8 cellular contexts compared by ENCODE assay signal in the genomic region with DNA sequence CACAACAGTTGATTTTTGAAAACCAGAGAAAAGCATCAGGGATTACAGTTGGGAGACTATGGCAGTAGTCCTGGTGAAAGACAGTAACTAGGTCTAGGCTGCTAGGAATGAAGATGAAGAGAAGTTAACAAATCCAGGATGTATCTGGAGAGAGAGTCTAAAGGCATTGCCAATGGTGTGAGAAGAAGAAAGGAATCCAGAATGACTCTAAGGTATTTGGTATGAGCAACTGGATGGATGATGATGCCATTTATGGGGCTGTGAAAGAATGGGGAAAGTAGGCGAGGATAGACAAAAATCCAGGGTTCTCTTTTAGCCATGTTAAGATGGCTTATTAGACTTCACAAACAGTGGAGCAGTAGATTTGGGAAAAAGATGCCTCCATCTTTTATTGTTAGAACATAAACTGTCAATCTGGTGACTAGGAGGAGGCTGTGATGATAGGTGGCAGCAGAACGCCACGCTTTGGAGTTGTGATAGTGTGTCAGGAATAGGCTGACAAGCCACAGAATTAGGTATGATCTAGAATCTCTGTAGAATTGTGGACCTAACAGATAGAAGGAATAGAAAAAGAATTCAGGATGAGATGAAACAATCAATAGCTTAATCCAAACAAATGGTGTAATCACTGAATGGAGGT.
DNase-seq lines count a peak whose midpoint lies in the region; ATAC-seq, FAIRE-seq and TF ChIP-seq lines count a peak whose summit lies in the region.

No MANE protein-coding gene starts in this region.

- no peak for TF ChIP-seq CTCF in foreskin fibroblast (IDR thresholded peaks at IDR 0.05; ENCODE audit: low read depth, low read length)

- DNase-seq in D341Med (ENCODE audit: low spot score): peak; percentile 41
- DNase-seq in HCEC 1CT: peak; percentile 4
- DNase-seq in activated CD4-positive, alpha-beta T cell treated with anti-CD3 and anti-CD28 coated beads for 4 hours: peak; percentile 52 to 59
- peak; percentile 18 to 22 for DNase-seq in foreskin fibroblast
- DNase-seq in stimulated activated CD4-positive, alpha-beta T cell treated with anti-CD3 and anti-CD28 coated beads, Interleukin-15, amount 100 ng/mL, for 24 hours: peak; percentile 49
- no peak for DNase-seq in GM19239 (ENCODE audit: insufficient read length, low spot score)

- ATAC-seq in HG02840 (IDR thresholded peaks at IDR 0.05; ENCODE audit: low FRiP score, unreplicated experiment): no peak
- no peak for ATAC-seq in GM21381 (IDR thresholded peaks at IDR 0.05; ENCODE audit: unreplicated experiment)

- FAIRE-seq in GM19239 (lab: Jason Lieb, UNC): no peak

- no peak overlapping the region for H3K4me3 ChIP-seq in foreskin fibroblast (ENCODE audit: low read depth in 1 of 2, low read length in 2 of 2)
